In genomic region chr5:157100140-157100679, GRCh38 we compare ENCODE assay signal across 8 cellular contexts. TPM values are rescaled to one million over a fixed set of nuclear protein-coding genes. Genes with fewer than 3 reads are reported as not detected.
A peak's percentile ranks its signal among the peaks of the same experiment; 100 is the strongest.
DNase-seq lines count a peak whose midpoint lies in the region; ATAC-seq lines count a peak whose summit lies in the region.

No MANE protein-coding gene starts in this region.

- DNase-seq in activated CD4-positive, alpha-beta T cell treated with anti-CD3 and anti-CD28 coated beads for 36 hours, result peak; percentile 65
- DNase-seq in activated CD4-positive, alpha-beta T cell treated with anti-CD3 and anti-CD28 coated beads, Interleukin-2, amount 10 ng/mL, durations not matched to agents 7 days and 5 days, result no peak
- DNase-seq in NAMALWA (ENCODE audit: low spot score) (peak; percentile 13), amniotic stem cell (lab: John Stamatoyannopoulos, UW) (peak; percentile 8), Right ventricle myocardium inferior (ENCODE audit: missing footprints) (no peak)
- peak; percentile 20 for DNase-seq in stimulated activated CD4-positive, alpha-beta T cell treated with anti-CD3 and anti-CD28 coated beads, Interleukin-4, amount 100 ng/mL, for 24 hours

- no peaks in the 10 kb centered on the region for H3K27me3 Mint-ChIP-seq in activated CD4-positive, alpha-beta T cell treated with anti-CD3 and anti-CD28 coated beads for 36 hours
- no peaks in the 10 kb centered on the region for H3K27me3 Mint-ChIP-seq in activated CD4-positive, alpha-beta T cell treated with anti-CD3 and anti-CD28 coated beads, Interleukin-2, amount 10 ng/mL, durations not matched to agents 7 days and 5 days

- H3K36me3 Mint-ChIP-seq in activated CD4-positive, alpha-beta T cell treated with anti-CD3 and anti-CD28 coated beads for 36 hours (ENCODE audit: low read depth), result peaks cover 18% of the 10 kb centered on the region
- peaks cover 58% of the 10 kb centered on the region for H3K36me3 Mint-ChIP-seq in activated CD4-positive, alpha-beta T cell treated with anti-CD3 and anti-CD28 coated beads, Interleukin-2, amount 10 ng/mL, durations not matched to agents 7 days and 5 days (ENCODE audit: low read depth)

- intact Hi-C loops in activated CD4-positive, alpha-beta T cell treated with anti-CD3 and anti-CD28 coated beads for 36 hours (cut with DNase I, micrococcal nuclease), result loop anchor here (1.0 to 2.0 kb wide), 4 partner anchors 9 to 179 kb away; partner anchors contain the start of gene HAVCR2 (in 2 of the 2)
- intact Hi-C loops in Right ventricle myocardium inferior (cut with DNase I), result no loop called here

- peak; percentile 91 for ATAC-seq in activated CD4-positive, alpha-beta T cell treated with anti-CD3 and anti-CD28 coated beads for 36 hours
- ATAC-seq in GM21825 (IDR thresholded peaks at IDR 0.05; ENCODE audit: unreplicated experiment) (no peak), Right ventricle myocardium inferior (no peak), GM18517 (IDR thresholded peaks at IDR 0.05; ENCODE audit: unreplicated experiment) (no peak)

- POLR2A ChIA-PET in activated CD4-positive, alpha-beta T cell treated with anti-CD3 and anti-CD28 coated beads for 36 hours (lab: Charles Lee), result interaction anchor here (0.6 to 1.0 kb wide), 3 partner anchors 17 to 186 kb away, joined by 3 to 7 read pairs (median 4); partner anchors contain the start of gene MED7
- POLR2A ChIA-PET in activated CD4-positive, alpha-beta T cell treated with anti-CD3 and anti-CD28 coated beads, Interleukin-2, amount 10 ng/mL, durations not matched to agents 7 days and 5 days (lab: Charles Lee), result interaction anchor here (1.2 kb wide), 1 partner anchor 42 kb away, joined by 4 read pairs; the partner anchor contains the start of gene MED7

- H3K4me3 Mint-ChIP-seq in activated CD4-positive, alpha-beta T cell treated with anti-CD3 and anti-CD28 coated beads for 36 hours, result peak overlapping the region; percentile 28
- no peak overlapping the region for H3K4me3 Mint-ChIP-seq in activated CD4-positive, alpha-beta T cell treated with anti-CD3 and anti-CD28 coated beads, Interleukin-2, amount 10 ng/mL, durations not matched to agents 7 days and 5 days

- H3K27ac Mint-ChIP-seq in activated CD4-positive, alpha-beta T cell treated with anti-CD3 and anti-CD28 coated beads for 36 hours, result peak overlapping the region; percentile 96
- no peak overlapping the region for H3K27ac Mint-ChIP-seq in activated CD4-positive, alpha-beta T cell treated with anti-CD3 and anti-CD28 coated beads, Interleukin-2, amount 10 ng/mL, durations not matched to agents 7 days and 5 days

- peaks cover 27% of the 10 kb centered on the region for H3K4me1 Mint-ChIP-seq in activated CD4-positive, alpha-beta T cell treated with anti-CD3 and anti-CD28 coated beads for 36 hours
- H3K4me1 Mint-ChIP-seq in activated CD4-positive, alpha-beta T cell treated with anti-CD3 and anti-CD28 coated beads, Interleukin-2, amount 10 ng/mL, durations not matched to agents 7 days and 5 days, result peaks cover 28% of the 10 kb centered on the region

- H3K9me3 Mint-ChIP-seq in activated CD4-positive, alpha-beta T cell treated with anti-CD3 and anti-CD28 coated beads for 36 hours (ENCODE audit: low read depth), result no peaks in the 10 kb centered on the region
- no peaks in the 10 kb centered on the region for H3K9me3 Mint-ChIP-seq in activated CD4-positive, alpha-beta T cell treated with anti-CD3 and anti-CD28 coated beads, Interleukin-2, amount 10 ng/mL, durations not matched to agents 7 days and 5 days

- CTCF ChIA-PET in activated CD4-positive, alpha-beta T cell treated with anti-CD3 and anti-CD28 coated beads for 36 hours (lab: Charles Lee), result interaction anchor here (1.4 to 2.8 kb wide), 2 partner anchors 30 to 32 kb away, joined by 3 to 9 read pairs; no protein-coding TSS in a partner anchor
- CTCF ChIA-PET in activated CD4-positive, alpha-beta T cell treated with anti-CD3 and anti-CD28 coated beads, Interleukin-2, amount 10 ng/mL, durations not matched to agents 7 days and 5 days (lab: Charles Lee), result no interaction called here

RNA-seq across cellular contexts. Expression of gene HAVCR2, which starts 8.6 kb away (rescaled TPM):
- 10 to 100 TPM; 12.6 to 15.9 TPM for total RNA-seq in activated CD4-positive, alpha-beta T cell treated with anti-CD3 and anti-CD28 coated beads for 36 hours
- total RNA-seq in activated CD4-positive, alpha-beta T cell treated with anti-CD3 and anti-CD28 coated beads, Interleukin-2, amount 10 ng/mL, durations not matched to agents 7 days and 5 days, result 10 to 100 TPM; 30.9 to 34.7 TPM
- 3.5 TPM for total RNA-seq in Right ventricle myocardium inferior

RNA-seq across cellular contexts. Expression of gene HAVCR1, which starts 41.3 kb away (rescaled TPM):
- total RNA-seq in activated CD4-positive, alpha-beta T cell treated with anti-CD3 and anti-CD28 coated beads for 36 hours, result under 1 TPM in 1 of 2 experiments, not detected in 1; 0.65 TPM
- 1 to 10 TPM; 1.5 to 2.0 TPM for total RNA-seq in activated CD4-positive, alpha-beta T cell treated with anti-CD3 and anti-CD28 coated beads, Interleukin-2, amount 10 ng/mL, durations not matched to agents 7 days and 5 days
- total RNA-seq in Right ventricle myocardium inferior, result not detected

RNA-seq across cellular contexts. Expression of gene MED7, which starts 42.5 kb away (rescaled TPM):
- total RNA-seq in activated CD4-positive, alpha-beta T cell treated with anti-CD3 and anti-CD28 coated beads for 36 hours, result 10 to 100 TPM in 1 of 2 experiments, 1 to 10 TPM in 1; 10.0 to 16.9 TPM
- total RNA-seq in activated CD4-positive, alpha-beta T cell treated with anti-CD3 and anti-CD28 coated beads, Interleukin-2, amount 10 ng/mL, durations not matched to agents 7 days and 5 days, result 10 to 100 TPM; 12.1 to 13.2 TPM
- total RNA-seq in Right ventricle myocardium inferior, result 9.0 TPM

Comparison
In these comparisons a context has a peak if more than half of its experiments do, and no peak if none do; other contexts are left out.
1. DNase-seq: peak in activated CD4-positive, alpha-beta T cell treated with anti-CD3 and anti-CD28 coated beads for 36 hours (single experiment), NAMALWA (single experiment), amniotic stem cell (single experiment) and stimulated activated CD4-positive, alpha-beta T cell treated with anti-CD3 and anti-CD28 coated beads, Interleukin-4, amount 100 ng/mL, for 24 hours (single experiment); none in activated CD4-positive, alpha-beta T cell treated with anti-CD3 and anti-CD28 coated beads, Interleukin-2, amount 10 ng/mL, durations not matched to agents 7 days and 5 days (single experiment) and Right ventricle myocardium inferior (single experiment).